Comparison of ENCODE assay signal across 13 cellular contexts in the genomic region with DNA sequence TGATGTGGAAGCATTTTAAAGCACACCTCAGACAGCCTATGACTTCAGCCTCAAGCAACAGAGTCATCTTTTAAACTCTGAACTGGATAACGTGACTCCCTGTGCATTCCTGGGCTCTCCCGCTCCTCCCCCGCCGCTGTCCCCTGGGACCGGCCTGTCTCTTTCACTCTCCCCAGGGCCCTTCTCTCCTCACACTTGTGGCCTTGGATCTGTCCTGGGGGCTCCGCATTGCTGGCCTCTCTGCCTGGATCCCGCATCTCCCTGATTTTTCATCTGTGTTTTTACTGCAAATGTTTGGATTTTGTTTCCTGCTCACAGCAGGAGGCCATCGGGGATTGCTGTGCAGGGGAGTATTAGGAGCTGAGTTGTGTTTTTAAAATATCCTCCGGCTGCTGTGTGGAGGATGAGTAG. TPM values are rescaled to one million over a fixed set of nuclear protein-coding genes. Genes with fewer than 3 reads are reported as not detected.
DNase-seq lines count a peak whose midpoint lies in the region; ATAC-seq and TF ChIP-seq lines count a peak whose summit lies in the region.
"Had no signal": no experiment of that assay in that cellular context is flagged by ENCODE, and none has a peak within 500 bp of the region (broad histone marks: within the 10 kb centered on the region; RNA-seq: fewer than 3 reads in every experiment).

No MANE protein-coding gene starts in this region.

- no peaks in the 10 kb centered on the region for H3K36me3 Mint-ChIP-seq in type B pancreatic cell
- H3K36me3 Mint-ChIP-seq: IgD-negative memory B cell had no signal

- DNase-seq in NCI-H82 (lab: John Stamatoyannopoulos, UW) (peak; percentile 6), NCI-H82 treated with DMSO at 0.1 percent for 48 hours (lab: John Stamatoyannopoulos, UW; ENCODE audit: unreplicated experiment) (no peak), astrocyte of the spinal cord (ENCODE audit: low read depth, low spot score) (peak; percentile 67), kidney glomerular epithelial cell (lab: John Stamatoyannopoulos, UW) (peak; percentile 63), type B pancreatic cell (ENCODE audit: extremely low spot score, unreplicated experiment) (no peak), HT-29 (ENCODE audit: low spot score) (no peak), superior temporal gyrus (ENCODE audit: extremely low spot score) (no peak)
- DNase-seq: NCI-H187, SIG-M5, thyroid gland had no signal

- peaks cover 13% of the 10 kb centered on the region for H3K4me1 Mint-ChIP-seq in type B pancreatic cell (ENCODE audit: unreplicated experiment)

- no peaks in the 10 kb centered on the region for H3K9me3 Mint-ChIP-seq in type B pancreatic cell

- peak overlapping the region; percentile 16 for H3K27ac Mint-ChIP-seq in type B pancreatic cell

- no peak for ATAC-seq in GM21360 (IDR thresholded peaks at IDR 0.05; ENCODE audit: unreplicated experiment)

- H3K27me3 Mint-ChIP-seq in type B pancreatic cell, result no peaks in the 10 kb centered on the region
- H3K27me3 Mint-ChIP-seq: IgD-negative memory B cell had no signal

- TF ChIP-seq CTCF in astrocyte of the spinal cord (IDR thresholded peaks at IDR 0.05; ENCODE audit: low read depth, low read length), result no peak
- no peak for TF ChIP-seq CTCF in type B pancreatic cell (conservative IDR thresholded peaks at IDR 0.05)

- H3K4me3 ChIP-seq in astrocyte of the spinal cord (ENCODE audit: low read depth, low read length), result no peak overlapping the region
- H3K4me3 ChIP-seq: adrenal gland, thyroid gland had no signal

- peak overlapping the region; percentile 34 for H3K4me3 Mint-ChIP-seq in type B pancreatic cell
- H3K4me3 Mint-ChIP-seq: IgD-negative memory B cell had no signal

- in situ Hi-C loops in astrocyte of the spinal cord (cut with HindIII; ENCODE audit: low sequenced_read_pairs), result no loop called here

RNA-seq across cellular contexts. Expression of a gene that starts 15.4 kb away (rescaled TPM):
- 45.4 and 46.4 TPM in 2 replicates for total RNA-seq in type B pancreatic cell (ENCODE audit: low replicate concordance)
- total RNA-seq in HT-29 (2014; rRNA removed; shearing (Covaris generic)), result 38.8 and 42.3 TPM in 2 replicates

RNA-seq across cellular contexts. Expression of a gene that starts 43.2 kb away (rescaled TPM):
- total RNA-seq in type B pancreatic cell (ENCODE audit: low replicate concordance), result 48.5 and 54.4 TPM in 2 replicates
- total RNA-seq in HT-29 (2014; rRNA removed; shearing (Covaris generic)), result 26.5 and 27.2 TPM in 2 replicates

RNA-seq across cellular contexts. Expression of a gene that starts 56.1 kb away (rescaled TPM):
- total RNA-seq in type B pancreatic cell (ENCODE audit: low replicate concordance), result 64.9 and 65.0 TPM in 2 replicates
- 165 and 199 TPM in 2 replicates for total RNA-seq in HT-29 (2014; rRNA removed; shearing (Covaris generic))

Comparison
In these comparisons a context has a peak if more than half of its experiments do, and no peak if none do; other contexts are left out.
1. DNase-seq: peak in NCI-H82 (single experiment), astrocyte of the spinal cord (single experiment) and kidney glomerular epithelial cell (single experiment); none in NCI-H82 treated with DMSO at 0.1 percent for 48 hours (single experiment), type B pancreatic cell (single experiment), HT-29 (single experiment) and superior temporal gyrus (single experiment).